In genomic region chr1:117838911-117839310, GRCh38 we compare ENCODE assay signal across 21 cellular contexts.
DNase-seq lines count a peak whose midpoint lies in the region; ATAC-seq and TF ChIP-seq lines count a peak whose summit lies in the region.
"Had no signal": no experiment of that assay in that cellular context is flagged by ENCODE, and none has a peak within 500 bp of the region (broad histone marks: within the 10 kb centered on the region; RNA-seq: fewer than 3 reads in every experiment).

No MANE protein-coding gene starts in this region.

- DNase-seq in HT1080 (ENCODE audit: low read depth) (peak; percentile 87), astrocyte of the spinal cord (ENCODE audit: low read depth, low spot score) (peak; percentile 75), fibroblast of villous mesenchyme (ENCODE audit: low read depth) (peak; percentile 50), mucosa of descending colon (no peak), HK-2 (ENCODE audit: unreplicated experiment) (no peak)
- DNase-seq: activated naive CD8-positive, alpha-beta T cell treated with anti-CD3 and anti-CD28 coated beads, Interleukin-2, amount 50 U/mL, for 24 hours; CD4-positive, alpha-beta T cell; DMS53; NCI-H1105; NCI-H69; stimulated activated naive B cell treated with anti-CD40 and anti-IgM and Interleukin-4, amounts not matched to agents 10 μg/mL and 1 μg/mL and 100 μg/mL, for 72 hours; T-helper 9 cell; transverse colon had no signal

- no peaks in the 10 kb centered on the region for H3K4me1 Mint-ChIP-seq in stimulated activated memory B cell treated with anti-CD40 and anti-IgM and Interleukin-4, amounts not matched to agents 10 μg/mL and 1 μg/mL and 100 μg/mL, for 72 hours
- H3K4me1 Mint-ChIP-seq: activated naive CD8-positive, alpha-beta T cell treated with anti-CD3 and anti-CD28 coated beads, Interleukin-2, amount 50 U/mL, for 24 hours; stimulated activated naive B cell treated with anti-CD40 and anti-IgM and Interleukin-4, amounts not matched to agents 10 μg/mL and 1 μg/mL and 100 μg/mL, for 72 hours had no signal

- peaks cover 58% of the 10 kb centered on the region for H3K36me3 Mint-ChIP-seq in stimulated activated memory B cell treated with anti-CD40 and anti-IgM and Interleukin-4, amounts not matched to agents 10 μg/mL and 1 μg/mL and 100 μg/mL, for 72 hours

- no peaks in the 10 kb centered on the region for H3K79me2 ChIP-seq in ACC112 (ENCODE audit: control insufficient read depth, insufficient read depth, low read length, unreplicated experiment)

- H3K27me3 Mint-ChIP-seq in stimulated activated memory B cell treated with anti-CD40 and anti-IgM and Interleukin-4, amounts not matched to agents 10 μg/mL and 1 μg/mL and 100 μg/mL, for 72 hours: no peaks in the 10 kb centered on the region
- H3K27me3 Mint-ChIP-seq: activated naive CD8-positive, alpha-beta T cell treated with anti-CD3 and anti-CD28 coated beads, Interleukin-2, amount 50 U/mL, for 24 hours; CD4-positive, alpha-beta T cell; stimulated activated naive B cell treated with anti-CD40 and anti-IgM and Interleukin-4, amounts not matched to agents 10 μg/mL and 1 μg/mL and 100 μg/mL, for 72 hours had no signal

- H3K27ac ChIP-seq in ACC112 (ENCODE audit: low read depth, low read length): peak overlapping the region; percentile 82
- H3K27ac ChIP-seq: A549, KMS-11, transverse colon had no signal

- peaks cover under 1% of the 10 kb centered on the region for H3K9me3 ChIP-seq in mucosa of descending colon
- H3K9me3 ChIP-seq: A549, HAP-1, transverse colon had no signal

- H3K9me3 Mint-ChIP-seq in stimulated activated memory B cell treated with anti-CD40 and anti-IgM and Interleukin-4, amounts not matched to agents 10 μg/mL and 1 μg/mL and 100 μg/mL, for 72 hours: peaks cover 11% of the 10 kb centered on the region

- H3K27ac Mint-ChIP-seq in stimulated activated memory B cell treated with anti-CD40 and anti-IgM and Interleukin-4, amounts not matched to agents 10 μg/mL and 1 μg/mL and 100 μg/mL, for 72 hours: no peak overlapping the region
- H3K27ac Mint-ChIP-seq: activated naive CD8-positive, alpha-beta T cell treated with anti-CD3 and anti-CD28 coated beads, Interleukin-2, amount 50 U/mL, for 24 hours; CD4-positive, alpha-beta T cell; stimulated activated naive B cell treated with anti-CD40 and anti-IgM and Interleukin-4, amounts not matched to agents 10 μg/mL and 1 μg/mL and 100 μg/mL, for 72 hours had no signal

- no peak overlapping the region for H2AFZ ChIP-seq in ACC112 (ENCODE audit: low read length, unreplicated experiment)

- in situ Hi-C loops in astrocyte of the spinal cord (cut with HindIII; ENCODE audit: low sequenced_read_pairs): no loop called here

- TF ChIP-seq CTCF in astrocyte of the spinal cord (IDR thresholded peaks at IDR 0.05; ENCODE audit: low read depth, low read length): no peak
- TF ChIP-seq CTCF in fibroblast of villous mesenchyme (IDR thresholded peaks at IDR 0.05; ENCODE audit: insufficient read depth, low read depth, low read length): no peak
- TF ChIP-seq CTCF in mucosa of descending colon (IDR thresholded peaks at IDR 0.05): no peak

- H3K4me3 ChIP-seq in ACC112 (ENCODE audit: low read depth, low read length): no peak overlapping the region
- no peak overlapping the region for H3K4me3 ChIP-seq in astrocyte of the spinal cord (ENCODE audit: low read depth, low read length)
- no peak overlapping the region for H3K4me3 ChIP-seq in fibroblast of villous mesenchyme (ENCODE audit: low read depth, low read length)
- no peak overlapping the region for H3K4me3 ChIP-seq in mucosa of descending colon
- H3K4me3 ChIP-seq: A549, HAP-1, transverse colon had no signal

- H3K4me1 ChIP-seq in ACC112 (ENCODE audit: control insufficient read depth, insufficient read depth, low read length, unreplicated experiment) (peaks cover 28% of the 10 kb centered on the region), mucosa of descending colon (ENCODE audit: low read depth) (no peaks in the 10 kb centered on the region)
- H3K4me1 ChIP-seq: A549, HAP-1, transverse colon had no signal

- no peak overlapping the region for H3K4me3 Mint-ChIP-seq in stimulated activated memory B cell treated with anti-CD40 and anti-IgM and Interleukin-4, amounts not matched to agents 10 μg/mL and 1 μg/mL and 100 μg/mL, for 72 hours
- H3K4me3 Mint-ChIP-seq: activated naive CD8-positive, alpha-beta T cell treated with anti-CD3 and anti-CD28 coated beads, Interleukin-2, amount 50 U/mL, for 24 hours; CD4-positive, alpha-beta T cell; stimulated activated naive B cell treated with anti-CD40 and anti-IgM and Interleukin-4, amounts not matched to agents 10 μg/mL and 1 μg/mL and 100 μg/mL, for 72 hours had no signal

- ATAC-seq in GM18909 (IDR thresholded peaks at IDR 0.05; ENCODE audit: poor library complexity, unreplicated experiment): no peak
- ATAC-seq in mucosa of descending colon: no peak
- ATAC-seq in stimulated activated memory B cell treated with anti-CD40 and anti-IgM and Interleukin-4, amounts not matched to agents 10 μg/mL and 1 μg/mL and 100 μg/mL, for 72 hours: no peak
- ATAC-seq: A549; activated CD4-positive, CD25-positive, alpha-beta regulatory T cell treated with anti-CD3 and anti-CD28 coated beads, Interleukin-2, amount 50 U/mL, for 24 hours; activated naive CD8-positive, alpha-beta T cell treated with anti-CD3 and anti-CD28 coated beads, Interleukin-2, amount 50 U/mL, for 24 hours; left lobe of liver; stimulated activated naive B cell treated with anti-CD40 and anti-IgM and Interleukin-4, amounts not matched to agents 10 μg/mL and 1 μg/mL and 100 μg/mL, for 72 hours had no signal

- no peaks in the 10 kb centered on the region for H3K27me3 ChIP-seq in ACC112 (ENCODE audit: insufficient read depth, low read length)
- H3K27me3 ChIP-seq: transverse colon had no signal

- no peaks in the 10 kb centered on the region for H3K36me3 ChIP-seq in ACC112 (ENCODE audit: insufficient read depth, low read length)
- no peaks in the 10 kb centered on the region for H3K36me3 ChIP-seq in mucosa of descending colon (ENCODE audit: low read depth)
- H3K36me3 ChIP-seq: HAP-1, transverse colon had no signal

- intact Hi-C loops in mucosa of descending colon (cut with DNase I, micrococcal nuclease): no loop called here

Comparison
In these comparisons a context has a peak if more than half of its experiments do, and no peak if none do; other contexts are left out.
1. DNase-seq: peak in HT1080 (single experiment), astrocyte of the spinal cord (single experiment) and fibroblast of villous mesenchyme (single experiment); none in mucosa of descending colon (0 of 3) and HK-2 (single experiment).